Comparison of ENCODE assay signal across 30 cellular contexts in genomic region chr5:1685076-1685475, GRCh38.
DNase-seq lines count a peak whose midpoint lies in the region; ATAC-seq and TF ChIP-seq lines count a peak whose summit lies in the region.
"Had no signal": no experiment of that assay in that cellular context is flagged by ENCODE, and none has a peak within 500 bp of the region (broad histone marks: within the 10 kb centered on the region; RNA-seq: fewer than 3 reads in every experiment).

No MANE protein-coding gene starts in this region.

- no peak overlapping the region for H3K4me3 ChIP-seq in fibroblast of mammary gland (ENCODE audit: control insufficient read depth, low read depth, low read length)
- H3K4me3 ChIP-seq: body of pancreas, dorsolateral prefrontal cortex, HAP-1, left ventricle myocardium inferior, thoracic aorta, vagina had no signal

- H3K4me3 Mint-ChIP-seq in glutamatergic neuron (ENCODE audit: unreplicated experiment), result no peak overlapping the region
- H3K4me3 Mint-ChIP-seq: activated CD4-positive, alpha-beta T cell treated with anti-CD3 and anti-CD28 coated beads, Interleukin-2, amount 10 ng/mL, durations not matched to agents 7 days and 5 days; activated CD8-positive, alpha-beta memory T cell treated with anti-CD3 and anti-CD28 coated beads, Interleukin-2, amount 10 ng/mL, durations not matched to agents 7 days and 5 days; CD4-positive, alpha-beta memory T cell; IgD-negative memory B cell; stimulated activated naive CD8-positive, alpha-beta T cell treated with anti-CD3 and anti-CD28 coated beads, Interleukin-15, Interleukin-2, amounts not matched to agents 100 ng/mL and 50 ng/mL, for 24 hours had no signal

- peak; percentile 26 for DNase-seq in NCI-H1694 (lab: John Stamatoyannopoulos, UW)
- no peak for DNase-seq in NCI-H1694 treated with DMSO at 0.1 percent for 48 hours (lab: John Stamatoyannopoulos, UW)
- DNase-seq in DMS53 treated with DMSO at 0.1 percent for 48 hours (lab: John Stamatoyannopoulos, UW; ENCODE audit: unreplicated experiment), result peak; percentile 7
- peak; percentile 78 for DNase-seq in NCI-H524 treated with DMSO at 0.1 percent for 48 hours (lab: John Stamatoyannopoulos, UW)
- peak; percentile 39 for DNase-seq in fibroblast of mammary gland (ENCODE audit: low read depth)
- no peak for DNase-seq in glutamatergic neuron
- DNase-seq in activated CD4-positive, alpha-beta T cell treated with anti-CD3 and anti-CD28 coated beads, Interleukin-2, amount 50 U/mL, for 1 hour, result no peak
- DNase-seq: activated CD4-positive, alpha-beta T cell treated with anti-CD3 and anti-CD28 coated beads, Interleukin-2, amount 10 ng/mL, durations not matched to agents 7 days and 5 days; activated CD8-positive, alpha-beta memory T cell treated with anti-CD3 and anti-CD28 coated beads, Interleukin-2, amount 10 ng/mL, durations not matched to agents 7 days and 5 days; activated T-cell treated with anti-CD3 and anti-CD28 coated beads, Interleukin-2, amount 50 U/mL, for 48 hours; AML-193; body of pancreas; CD4-positive, alpha-beta memory T cell; cerebellar nuclear complex; DMS79; dorsolateral prefrontal cortex; GF-D8; left ventricle myocardium inferior; naive B cell; NK-92 treated with Interleukin-12 subunit alpha and Interleukin-12 subunit beta, amount 100 ng/mL, for 24 hours; nucleus accumbens; SHP77; SW 1271; T-helper 9 cell had no signal

- H3K9me3 Mint-ChIP-seq in glutamatergic neuron (ENCODE audit: unreplicated experiment), result peaks cover 7% of the 10 kb centered on the region
- H3K9me3 Mint-ChIP-seq: activated CD4-positive, alpha-beta T cell treated with anti-CD3 and anti-CD28 coated beads, Interleukin-2, amount 10 ng/mL, durations not matched to agents 7 days and 5 days; stimulated activated naive CD8-positive, alpha-beta T cell treated with anti-CD3 and anti-CD28 coated beads, Interleukin-15, Interleukin-2, amounts not matched to agents 100 ng/mL and 50 ng/mL, for 24 hours had no signal

- peaks cover 6% of the 10 kb centered on the region for H3K4me1 Mint-ChIP-seq in glutamatergic neuron (ENCODE audit: low read depth, unreplicated experiment)
- H3K4me1 Mint-ChIP-seq: activated CD4-positive, alpha-beta T cell treated with anti-CD3 and anti-CD28 coated beads, Interleukin-2, amount 10 ng/mL, durations not matched to agents 7 days and 5 days; activated CD8-positive, alpha-beta memory T cell treated with anti-CD3 and anti-CD28 coated beads, Interleukin-2, amount 10 ng/mL, durations not matched to agents 7 days and 5 days; IgD-negative memory B cell; naive B cell had no signal

- no peak overlapping the region for H3K27ac Mint-ChIP-seq in glutamatergic neuron (ENCODE audit: unreplicated experiment)
- H3K27ac Mint-ChIP-seq: activated CD4-positive, alpha-beta T cell treated with anti-CD3 and anti-CD28 coated beads, Interleukin-2, amount 10 ng/mL, durations not matched to agents 7 days and 5 days; activated CD8-positive, alpha-beta memory T cell treated with anti-CD3 and anti-CD28 coated beads, Interleukin-2, amount 10 ng/mL, durations not matched to agents 7 days and 5 days; CD4-positive, alpha-beta memory T cell; IgD-negative memory B cell; naive B cell; stimulated activated naive CD8-positive, alpha-beta T cell treated with anti-CD3 and anti-CD28 coated beads, Interleukin-15, Interleukin-2, amounts not matched to agents 100 ng/mL and 50 ng/mL, for 24 hours had no signal

- ATAC-seq in activated CD4-positive, CD25-positive, alpha-beta regulatory T cell treated with anti-CD3 and anti-CD28 coated beads, Interleukin-2, amount 50 U/mL, for 24 hours, result no peak
- ATAC-seq: activated CD8-positive, alpha-beta memory T cell treated with anti-CD3 and anti-CD28 coated beads, Interleukin-2, amount 10 ng/mL, durations not matched to agents 7 days and 5 days; body of pancreas had no signal

- TF ChIP-seq CTCF in fibroblast of mammary gland (conservative IDR thresholded peaks at IDR 0.05; ENCODE audit: control insufficient read depth, insufficient read depth, low read depth, low read length), result no peak
- no peak for TF ChIP-seq CTCF in glutamatergic neuron (IDR thresholded peaks at IDR 0.05; ENCODE audit: partially characterized antibody, unreplicated experiment)

- no peaks in the 10 kb centered on the region for H3K27me3 Mint-ChIP-seq in glutamatergic neuron (ENCODE audit: unreplicated experiment)

- peaks cover 17% of the 10 kb centered on the region for H3K36me3 Mint-ChIP-seq in glutamatergic neuron (ENCODE audit: unreplicated experiment)
- H3K36me3 Mint-ChIP-seq: activated CD8-positive, alpha-beta memory T cell treated with anti-CD3 and anti-CD28 coated beads, Interleukin-2, amount 10 ng/mL, durations not matched to agents 7 days and 5 days; IgD-negative memory B cell had no signal

Comparison
In these comparisons a context has a peak if more than half of its experiments do, and no peak if none do; other contexts are left out.
1. DNase-seq: peak in NCI-H1694 (single experiment), DMS53 treated with DMSO at 0.1 percent for 48 hours (single experiment), NCI-H524 treated with DMSO at 0.1 percent for 48 hours (single experiment) and fibroblast of mammary gland (single experiment); none in NCI-H1694 treated with DMSO at 0.1 percent for 48 hours (single experiment), glutamatergic neuron (single experiment) and activated CD4-positive, alpha-beta T cell treated with anti-CD3 and anti-CD28 coated beads, Interleukin-2, amount 50 U/mL, for 1 hour (single experiment).